ENCODE assay signal across 14 cellular contexts in genomic region chr1:156998840-156999239, GRCh38. TPM values are rescaled to one million over a fixed set of nuclear protein-coding genes. Genes with fewer than 3 reads are reported as not detected.
DNase-seq lines count a peak whose midpoint lies in the region; TF ChIP-seq lines count a peak whose summit lies in the region.
"Had no signal": no experiment of that assay in that cellular context is flagged by ENCODE, and none has a peak within 500 bp of the region (broad histone marks: within the 10 kb centered on the region; RNA-seq: fewer than 3 reads in every experiment).

No MANE protein-coding gene starts in this region.

- POLR2A ChIA-PET in A673 (lab: Charles Lee; ENCODE audit: low non-redundant PET): interaction anchor here (0.6 kb wide), 1 partner anchor 10 kb away, joined by 3 read pairs; no protein-coding TSS in a partner anchor

- intact Hi-C loops in A673 (cut with micrococcal nuclease; ENCODE audit: unreplicated experiment): no loop called here

- H3K9me3 ChIP-seq in A673 (ENCODE audit: low read depth, low read length, poor library complexity, severe bottlenecking) (no peaks in the 10 kb centered on the region), mesodermal cell (ENCODE audit: control insufficient read depth, low read length) (no peaks in the 10 kb centered on the region), hepatocyte (ENCODE audit: low read depth) (no peaks in the 10 kb centered on the region)
- H3K9me3 ChIP-seq: A549, BLaER1, Caco-2 had no signal

- BruUV-seq in A673 (replicated peaks; lab: Mats Ljungman, UMichigan): no TSS peak

- no peak overlapping the region for H3K27ac ChIP-seq in A673 (ENCODE audit: low read depth, low read length, poor library complexity, severe bottlenecking)
- H3K27ac ChIP-seq in mesodermal cell (ENCODE audit: low read depth, low read length, severe bottlenecking): peak overlapping the region; percentile 36
- H3K27ac ChIP-seq in hepatocyte: no peak overlapping the region
- H3K27ac ChIP-seq: A549, BLaER1, GM23248 had no signal

- H3K9me2 ChIP-seq in hepatocyte (replicated peaks; ENCODE audit: insufficient read depth): no peaks in the 10 kb centered on the region

- H2AFZ ChIP-seq in hepatocyte: no peak overlapping the region
- H2AFZ ChIP-seq: GM23248 had no signal

- CTCF ChIA-PET in A673 (lab: Charles Lee): no interaction called here

- no peaks in the 10 kb centered on the region for H3K27me3 ChIP-seq in A673 (replicated peaks; ENCODE audit: insufficient read depth, low read depth, low read length, poor library complexity)
- H3K27me3 ChIP-seq in hepatocyte: no peaks in the 10 kb centered on the region
- H3K27me3 ChIP-seq: BLaER1 had no signal

- TF ChIP-seq CTCF in A673 (conservative IDR thresholded peaks at IDR 0.05; ENCODE audit: low read depth, low read length) (no peak), hepatocyte (IDR thresholded peaks at IDR 0.05; ENCODE audit: poor library complexity) (no peak)

- H3K4me2 ChIP-seq in hepatocyte: no peak overlapping the region
- H3K4me2 ChIP-seq: A549, BLaER1 had no signal

- H4K20me1 ChIP-seq in hepatocyte (ENCODE audit: insufficient read depth, poor library complexity, severe bottlenecking): peaks cover 32% of the 10 kb centered on the region

- WGBS in mesodermal cell (ENCODE audit: insufficient coverage in 2 of 2), 2 experiments: no CpG with 5 or more reads among the region's 1 CpG
- WGBS in hepatocyte (ENCODE audit: low lambda C conversion rate, missing lambda C conversion rate): 95% methylated on average over 1 of the region's 1 CpG

- H3K79me2 ChIP-seq in hepatocyte: peaks cover 84% of the 10 kb centered on the region

- no peak overlapping the region for H3K4me3 ChIP-seq in A673 (ENCODE audit: low read depth, low read length, poor library complexity, severe bottlenecking)
- no peak overlapping the region for H3K4me3 ChIP-seq in mesodermal cell (ENCODE audit: extremely low read depth, insufficient read depth, low read length, poor library complexity, severe bottlenecking)
- H3K4me3 ChIP-seq in hepatocyte: no peak overlapping the region
- H3K4me3 ChIP-seq: A549, BLaER1, GM12878, GM23248 had no signal

- DNase-seq in A673 (ENCODE audit: low spot score): peak; percentile 27
- DNase-seq in DMS 273 (lab: John Stamatoyannopoulos, UW; ENCODE audit: unreplicated experiment): peak; percentile 35
- peak; percentile 16 for DNase-seq in NCI-H69 (lab: John Stamatoyannopoulos, UW)
- DNase-seq in HUDEP-2 (lab: John Stamatoyannopoulos, UW; ENCODE audit: unreplicated experiment in 76 of 76): no peak
- DNase-seq in hepatocyte (ENCODE audit: low spot score): no peak
- DNase-seq in NCI-H1092 (lab: John Stamatoyannopoulos, UW): no peak
- DNase-seq: Caco-2; CD8-positive, alpha-beta memory T cell; GM23248; IMR-90 had no signal

- no peaks in the 10 kb centered on the region for H3K36me3 ChIP-seq in A673 (ENCODE audit: insufficient read depth, low read length, poor library complexity, severe bottlenecking)
- H3K36me3 ChIP-seq in mesodermal cell (ENCODE audit: control insufficient read depth, insufficient read depth, low read length): no peaks in the 10 kb centered on the region
- H3K36me3 ChIP-seq in hepatocyte (replicated peaks; ENCODE audit: insufficient read depth, low read depth): no peaks in the 10 kb centered on the region

- H3K4me1 ChIP-seq in A673 (ENCODE audit: insufficient read depth, low read length, poor library complexity, severe bottlenecking) (no peaks in the 10 kb centered on the region), mesodermal cell (ENCODE audit: control insufficient read depth, insufficient read depth, low read length, poor library complexity, severe bottlenecking) (peaks cover 36% of the 10 kb centered on the region), hepatocyte (ENCODE audit: insufficient read depth) (no peaks in the 10 kb centered on the region)
- H3K4me1 ChIP-seq: A549 had no signal

RNA-seq across cellular contexts. Expression of gene ARHGEF11, which starts 46.7 kb away (rescaled TPM):
- 25.3 and 32.3 TPM in 2 replicates for total RNA-seq in A673 (2021)
- 25.1 TPM for polyA plus RNA-seq in mesodermal cell (2013, experiment 1 of 2)
- 19.9 TPM for polyA plus RNA-seq in mesodermal cell (2013, experiment 2 of 2)
- total RNA-seq in hepatocyte: 26.9 and 28.3 TPM in 2 replicates
- 25.0 and 31.1 TPM in 2 replicates for polyA plus RNA-seq in hepatocyte

Comparison
In these comparisons a context has a peak if more than half of its experiments do, and no peak if none do; other contexts are left out.
1. DNase-seq: peak in A673 (single experiment), DMS 273 (single experiment) and NCI-H69 (single experiment); none in HUDEP-2 (0 of 76), hepatocyte (single experiment) and NCI-H1092 (single experiment).